Comparison of ENCODE assay signal across 30 cellular contexts in the genomic region with DNA sequence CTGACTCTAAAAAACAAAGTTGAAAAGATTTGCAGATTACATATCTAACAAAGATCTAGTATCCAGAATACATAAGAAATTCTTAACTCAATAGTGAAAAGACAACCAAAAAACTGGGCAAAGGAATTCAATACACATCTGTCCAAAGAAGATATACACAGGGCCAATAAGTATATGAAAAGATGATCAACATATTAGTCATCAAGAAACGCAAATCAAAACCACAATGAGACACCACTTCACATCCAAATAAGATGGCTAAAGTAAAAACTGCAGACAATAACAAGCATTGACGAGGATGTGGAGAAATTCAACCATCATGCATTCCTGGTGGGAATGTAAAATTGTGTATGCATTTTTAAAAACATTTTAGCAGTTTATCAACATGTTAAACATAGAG.
"Had no signal": no experiment of that assay in that cellular context is flagged by ENCODE, and none has a peak within 500 bp of the region (broad histone marks: within the 10 kb centered on the region; RNA-seq: fewer than 3 reads in every experiment).

No MANE protein-coding gene starts in this region.

- ATAC-seq: activated CD8-positive, alpha-beta memory T cell treated with anti-CD3 and anti-CD28 coated beads, Interleukin-2, amount 10 ng/mL, durations not matched to agents 7 days and 5 days; body of pancreas; T-helper 17 cell; WTC11 had no signal

- H3K27me3 ChIP-seq: ascending aorta, body of pancreas, MG63, Peyer's patch had no signal

- DNase-seq: activated CD4-positive, alpha-beta T cell treated with anti-CD3 and anti-CD28 coated beads, Interleukin-2, amount 10 ng/mL, durations not matched to agents 24 days and 14 days; activated CD4-positive, alpha-beta T cell treated with anti-CD3 and anti-CD28 coated beads, Interleukin-2, amount 50 U/mL, for 48 hours; activated CD4-positive, CD25-positive, alpha-beta regulatory T cell treated with anti-CD3 and anti-CD28 coated beads, Interleukin-2, amount 50 U/mL, for 72 hours; activated CD8-positive, alpha-beta memory T cell treated with anti-CD3 and anti-CD28 coated beads, Interleukin-2, amount 10 ng/mL, durations not matched to agents 7 days and 5 days; activated effector memory CD4-positive, alpha-beta T cell treated with Interleukin-2 at 50 U/mL for 16 hours; activated naive CD4-positive, alpha-beta T cell; activated T-cell treated with anti-CD3 and anti-CD28 coated beads, Interleukin-2, amount 50 U/mL, for 24 hours; body of pancreas; KG1; MG63; MV-4-11; NCI-H1092 treated with DMSO at 0.1 percent for 48 hours; NCI-H1436; NCI-H1694 treated with DMSO at 0.1 percent for 48 hours; NCI-H2029 treated with DMSO at 0.1 percent for 48 hours; NCI-H345; NCI-H510A; NCI-H526 treated with DMSO at 0.1 percent for 48 hours; NCI-H82; NK-92 treated with Interleukin-12 subunit alpha and Interleukin-12 subunit beta, amount 100 ng/mL, for 24 hours; OCI-M1; Peyer's patch; SHP77 treated with DMSO at 0.1 percent for 48 hours; T-helper 17 cell; T-helper 9 cell had no signal

- H3K36me3 Mint-ChIP-seq: activated CD8-positive, alpha-beta memory T cell treated with anti-CD3 and anti-CD28 coated beads, Interleukin-2, amount 10 ng/mL, durations not matched to agents 7 days and 5 days; activated naive CD4-positive, alpha-beta T cell treated with anti-CD3 and anti-CD28 coated beads, Interleukin-2, amount 50 U/mL, for 24 hours; WTC11 had no signal

- H3K27ac Mint-ChIP-seq: activated CD4-positive, alpha-beta T cell treated with anti-CD3 and anti-CD28 coated beads, Interleukin-2, amount 10 ng/mL, durations not matched to agents 24 days and 14 days; activated CD8-positive, alpha-beta memory T cell treated with anti-CD3 and anti-CD28 coated beads, Interleukin-2, amount 10 ng/mL, durations not matched to agents 7 days and 5 days; activated naive CD4-positive, alpha-beta T cell treated with anti-CD3 and anti-CD28 coated beads, Interleukin-2, amount 50 U/mL, for 24 hours; activated T-cell treated with anti-CD3 and anti-CD28 coated beads, Interleukin-2, amount 50 U/mL, for 24 hours; activated T-helper 1 cell treated with anti-CD3 and anti-CD28 coated beads, Interleukin-12 subunit alpha, Interleukin-12 subunit beta, Interleukin-2, Interleukin-4 antibody, amounts not matched to agents 30 ng/mL and 10 ng/mL and 1 ng/mL, durations not matched to agents 14 hours and 24 hours and 36 hours; T-helper 17 cell; WTC11 had no signal

- H3K4me1 Mint-ChIP-seq: activated CD8-positive, alpha-beta memory T cell treated with anti-CD3 and anti-CD28 coated beads, Interleukin-2, amount 10 ng/mL, durations not matched to agents 7 days and 5 days; activated naive CD4-positive, alpha-beta T cell treated with anti-CD3 and anti-CD28 coated beads, Interleukin-2, amount 50 U/mL, for 24 hours; central memory CD8-positive, alpha-beta T cell had no signal

- H3K36me3 ChIP-seq: ascending aorta, MG63, Peyer's patch had no signal

- H3K27me3 Mint-ChIP-seq: activated CD4-positive, alpha-beta T cell treated with anti-CD3 and anti-CD28 coated beads, Interleukin-2, amount 10 ng/mL, durations not matched to agents 24 days and 14 days; activated CD8-positive, alpha-beta memory T cell treated with anti-CD3 and anti-CD28 coated beads, Interleukin-2, amount 10 ng/mL, durations not matched to agents 7 days and 5 days; activated naive CD4-positive, alpha-beta T cell treated with anti-CD3 and anti-CD28 coated beads, Interleukin-2, amount 50 U/mL, for 24 hours; activated T-cell treated with anti-CD3 and anti-CD28 coated beads, Interleukin-2, amount 50 U/mL, for 24 hours had no signal

- H3K9me3 Mint-ChIP-seq: activated CD4-positive, alpha-beta T cell treated with anti-CD3 and anti-CD28 coated beads, Interleukin-2, amount 10 ng/mL, durations not matched to agents 24 days and 14 days; activated naive CD4-positive, alpha-beta T cell treated with anti-CD3 and anti-CD28 coated beads, Interleukin-2, amount 50 U/mL, for 24 hours; activated T-cell treated with anti-CD3 and anti-CD28 coated beads, Interleukin-2, amount 50 U/mL, for 24 hours; activated T-helper 1 cell treated with anti-CD3 and anti-CD28 coated beads, Interleukin-12 subunit alpha, Interleukin-12 subunit beta, Interleukin-2, Interleukin-4 antibody, amounts not matched to agents 30 ng/mL and 10 ng/mL and 1 ng/mL, durations not matched to agents 14 hours and 24 hours and 36 hours; central memory CD8-positive, alpha-beta T cell; WTC11 had no signal

- H3K4me1 ChIP-seq: ascending aorta, body of pancreas, Peyer's patch had no signal

- H3K9me3 ChIP-seq: ascending aorta, body of pancreas, MG63, Peyer's patch had no signal

- H3K27ac ChIP-seq: ascending aorta, body of pancreas, Peyer's patch had no signal

- H3K4me3 ChIP-seq: ascending aorta, body of pancreas, MG63, Peyer's patch had no signal

- H3K4me3 Mint-ChIP-seq: activated CD4-positive, alpha-beta T cell treated with anti-CD3 and anti-CD28 coated beads, Interleukin-2, amount 10 ng/mL, durations not matched to agents 24 days and 14 days; activated CD8-positive, alpha-beta memory T cell treated with anti-CD3 and anti-CD28 coated beads, Interleukin-2, amount 10 ng/mL, durations not matched to agents 7 days and 5 days; activated naive CD4-positive, alpha-beta T cell treated with anti-CD3 and anti-CD28 coated beads, Interleukin-2, amount 50 U/mL, for 24 hours; activated T-cell treated with anti-CD3 and anti-CD28 coated beads, Interleukin-2, amount 50 U/mL, for 24 hours; activated T-helper 1 cell treated with anti-CD3 and anti-CD28 coated beads, Interleukin-12 subunit alpha, Interleukin-12 subunit beta, Interleukin-2, Interleukin-4 antibody, amounts not matched to agents 30 ng/mL and 10 ng/mL and 1 ng/mL, durations not matched to agents 14 hours and 24 hours and 36 hours; central memory CD8-positive, alpha-beta T cell; T-helper 17 cell; WTC11 had no signal
